ENCODE assay signal across 1 cellular context in the genomic region with DNA sequence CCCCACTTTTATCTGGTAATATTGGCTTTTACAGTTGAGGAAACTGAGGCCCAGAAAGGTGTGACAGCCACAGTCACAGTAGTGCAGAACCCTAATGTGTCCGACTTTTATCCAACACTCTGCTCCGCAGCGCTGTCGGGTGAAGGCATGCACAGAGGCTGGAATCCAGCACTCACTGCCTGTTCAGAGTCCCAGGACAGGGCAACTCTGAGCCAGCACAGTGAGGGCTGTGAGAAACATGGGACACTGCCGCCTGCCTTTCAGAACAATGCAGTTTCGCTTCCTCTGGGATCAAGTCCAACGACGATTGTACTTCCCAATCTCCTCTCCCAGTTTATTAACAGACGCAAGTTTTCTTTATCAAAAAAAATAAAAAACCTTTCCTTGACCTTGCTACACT.
TF ChIP-seq lines count a peak whose summit lies in the region.

No MANE protein-coding gene starts in this region.

TF ChIP-seq in HepG2, 621 proteins besides CTCF, POLR2A, EP300 and RAD21:
- TF ChIP-seq UBTF (CRISPR knock-in tag; IDR thresholded peaks at IDR 0.05) (no peak), PAXIP1 (CRISPR knock-in tag; conservative IDR thresholded peaks at IDR 0.05) (no peak), ZSCAN9 (CRISPR knock-in tag; IDR thresholded peaks at IDR 0.05; ENCODE audit: borderline replicate concordance) (no peak), HES4 (CRISPR knock-in tag; IDR thresholded peaks at IDR 0.05; ENCODE audit: borderline replicate concordance) (no peak), RXRB (CRISPR knock-in tag; IDR thresholded peaks at IDR 0.05; ENCODE audit: borderline replicate concordance) (no peak), SNAPC2 (CRISPR knock-in tag; IDR thresholded peaks at IDR 0.05) (no peak), U2AF2 (IDR thresholded peaks at IDR 0.05; ENCODE audit: low read depth, low read length) (no peak), SUZ12 (IDR thresholded peaks at IDR 0.05; ENCODE audit: low read depth, low read length) (no peak), DZIP1 (CRISPR knock-in tag; IDR thresholded peaks at IDR 0.05) (no peak)
